ENCODE assay signal across 13 cellular contexts in the genomic region with DNA sequence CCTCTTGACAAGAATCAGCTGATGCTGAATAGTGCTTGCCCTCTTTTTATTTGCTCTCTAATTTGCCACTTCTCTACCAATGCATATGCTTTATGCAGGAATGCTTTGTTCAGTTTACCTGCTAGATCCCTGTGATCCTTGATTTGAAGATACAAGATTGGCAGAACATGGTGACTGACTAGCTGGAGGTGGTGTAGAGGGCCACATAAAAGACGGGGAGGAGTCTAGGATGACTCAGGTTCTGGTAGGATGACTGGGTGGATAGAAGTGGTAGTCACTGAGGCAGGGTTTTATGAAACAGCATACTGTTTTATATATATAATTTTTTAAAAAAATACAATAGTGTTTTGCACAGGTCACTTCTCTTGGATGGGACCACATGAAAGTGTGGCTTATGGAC. TPM values are rescaled to one million over a fixed set of nuclear protein-coding genes. Genes with fewer than 3 reads are reported as not detected.
DNase-seq lines count a peak whose midpoint lies in the region; ATAC-seq and TF ChIP-seq lines count a peak whose summit lies in the region.
"Had no signal": no experiment of that assay in that cellular context is flagged by ENCODE, and none has a peak within 500 bp of the region (broad histone marks: within the 10 kb centered on the region; RNA-seq: fewer than 3 reads in every experiment).

No MANE protein-coding gene starts in this region.

- no peaks in the 10 kb centered on the region for H3K9me3 ChIP-seq in RWPE2 (ENCODE audit: severe bottlenecking)
- H3K9me3 ChIP-seq: colonic mucosa, heart left ventricle had no signal

- TF ChIP-seq CTCF in RWPE2 (IDR thresholded peaks at IDR 0.05; ENCODE audit: poor library complexity, severe bottlenecking) (no peak), choroid plexus epithelial cell (conservative IDR thresholded peaks at IDR 0.05; ENCODE audit: low read depth, low read length) (no peak), mesothelial cell of epicardium (IDR thresholded peaks at IDR 0.05; ENCODE audit: unreplicated experiment) (no peak)

- H3K4me3 Mint-ChIP-seq in mesothelial cell of epicardium: no peak overlapping the region
- no peak overlapping the region for H3K4me3 Mint-ChIP-seq in activated T-helper 1 cell treated with anti-CD3 and anti-CD28 coated beads, Interleukin-12 subunit alpha, Interleukin-12 subunit beta, Interleukin-2, Interleukin-4 antibody, amounts not matched to agents 30 ng/mL and 10 ng/mL and 1 ng/mL, durations not matched to agents 14 hours and 24 hours and 36 hours

- DNase-seq in activated CD4-positive, CD25-positive, alpha-beta regulatory T cell (lab: John Stamatoyannopoulos, UW): no peak
- DNase-seq in RWPE2 (ENCODE audit: low spot score) (no peak), choroid plexus epithelial cell (ENCODE audit: low read depth) (peak; percentile 40), mesothelial cell of epicardium (ENCODE audit: low spot score in 2 of 2, unreplicated experiment in 2 of 2) (no peak), left lobe of liver (ENCODE audit: low spot score) (no peak)
- peak; percentile 17 to 49 for DNase-seq in stimulated activated CD4-positive, alpha-beta T cell treated with anti-CD3 and anti-CD28 coated beads, Interleukin-2, amount 100 ng/mL, for 24 hours
- DNase-seq in activated T-helper 1 cell treated with anti-CD3 and anti-CD28 coated beads, Interleukin-12 subunit alpha, Interleukin-12 subunit beta, Interleukin-2, Interleukin-4 antibody, amounts not matched to agents 30 ng/mL and 10 ng/mL and 1 ng/mL, durations not matched to agents 14 hours and 24 hours and 36 hours (ENCODE audit: low spot score): no peak
- DNase-seq: colonic mucosa, heart left ventricle, midbrain, NCI-H510A had no signal

- peak; percentile 96 to 98 for ATAC-seq in activated CD4-positive, CD25-positive, alpha-beta regulatory T cell treated with anti-CD3 and anti-CD28 coated beads, Interleukin-2, amount 50 U/mL, for 24 hours
- ATAC-seq in RWPE2 (ENCODE audit: low read depth) (peak; percentile 80), left lobe of liver (no peak)
- ATAC-seq: heart left ventricle had no signal

- H3K27ac ChIP-seq in RWPE2 (ENCODE audit: poor library complexity, severe bottlenecking): no peak overlapping the region
- H3K27ac ChIP-seq: colonic mucosa, heart left ventricle, SK-N-MC had no signal

- peaks cover 18% of the 10 kb centered on the region for H3K4me1 Mint-ChIP-seq in mesothelial cell of epicardium
- peaks cover 58% of the 10 kb centered on the region for H3K4me1 Mint-ChIP-seq in activated T-helper 1 cell treated with anti-CD3 and anti-CD28 coated beads, Interleukin-12 subunit alpha, Interleukin-12 subunit beta, Interleukin-2, Interleukin-4 antibody, amounts not matched to agents 30 ng/mL and 10 ng/mL and 1 ng/mL, durations not matched to agents 14 hours and 24 hours and 36 hours (ENCODE audit: low read depth)

- H3K27ac Mint-ChIP-seq in mesothelial cell of epicardium: no peak overlapping the region
- H3K27ac Mint-ChIP-seq in activated T-helper 1 cell treated with anti-CD3 and anti-CD28 coated beads, Interleukin-12 subunit alpha, Interleukin-12 subunit beta, Interleukin-2, Interleukin-4 antibody, amounts not matched to agents 30 ng/mL and 10 ng/mL and 1 ng/mL, durations not matched to agents 14 hours and 24 hours and 36 hours: no peak overlapping the region

- no peaks in the 10 kb centered on the region for H3K27me3 Mint-ChIP-seq in mesothelial cell of epicardium (ENCODE audit: low read depth)
- H3K27me3 Mint-ChIP-seq in activated T-helper 1 cell treated with anti-CD3 and anti-CD28 coated beads, Interleukin-12 subunit alpha, Interleukin-12 subunit beta, Interleukin-2, Interleukin-4 antibody, amounts not matched to agents 30 ng/mL and 10 ng/mL and 1 ng/mL, durations not matched to agents 14 hours and 24 hours and 36 hours (ENCODE audit: insufficient read depth): no peaks in the 10 kb centered on the region

- peaks cover 2% of the 10 kb centered on the region for H3K36me3 Mint-ChIP-seq in mesothelial cell of epicardium
- peaks cover 32% of the 10 kb centered on the region for H3K36me3 Mint-ChIP-seq in activated T-helper 1 cell treated with anti-CD3 and anti-CD28 coated beads, Interleukin-12 subunit alpha, Interleukin-12 subunit beta, Interleukin-2, Interleukin-4 antibody, amounts not matched to agents 30 ng/mL and 10 ng/mL and 1 ng/mL, durations not matched to agents 14 hours and 24 hours and 36 hours (ENCODE audit: low read depth)

- no peaks in the 10 kb centered on the region for H3K9me3 Mint-ChIP-seq in mesothelial cell of epicardium
- no peaks in the 10 kb centered on the region for H3K9me3 Mint-ChIP-seq in activated T-helper 1 cell treated with anti-CD3 and anti-CD28 coated beads, Interleukin-12 subunit alpha, Interleukin-12 subunit beta, Interleukin-2, Interleukin-4 antibody, amounts not matched to agents 30 ng/mL and 10 ng/mL and 1 ng/mL, durations not matched to agents 14 hours and 24 hours and 36 hours

- intact Hi-C loops in activated T-helper 1 cell treated with anti-CD3 and anti-CD28 coated beads, Interleukin-12 subunit alpha, Interleukin-12 subunit beta, Interleukin-2, Interleukin-4 antibody, amounts not matched to agents 30 ng/mL and 10 ng/mL and 1 ng/mL, durations not matched to agents 14 hours and 24 hours and 36 hours (cut with micrococcal nuclease): no loop called here

- H3K4me3 ChIP-seq in RWPE2 (ENCODE audit: severe bottlenecking): no peak overlapping the region
- no peak overlapping the region for H3K4me3 ChIP-seq in choroid plexus epithelial cell (ENCODE audit: low read depth, low read length)
- H3K4me3 ChIP-seq: colonic mucosa, heart left ventricle, SK-N-MC had no signal

- peaks cover 14% of the 10 kb centered on the region for H3K36me3 ChIP-seq in RWPE2 (ENCODE audit: low read depth)
- H3K36me3 ChIP-seq: colonic mucosa, heart left ventricle had no signal

- peaks cover 37% of the 10 kb centered on the region for H3K4me1 ChIP-seq in RWPE2 (ENCODE audit: insufficient read depth, poor library complexity, severe bottlenecking)
- H3K4me1 ChIP-seq: colonic mucosa had no signal

- no peaks in the 10 kb centered on the region for H3K27me3 ChIP-seq in RWPE2 (ENCODE audit: insufficient read depth, poor library complexity, severe bottlenecking)
- H3K27me3 ChIP-seq: colonic mucosa, heart left ventricle had no signal

RNA-seq across cellular contexts. Expression of gene ADGRF3, which starts 6.3 kb away (rescaled TPM):
- total RNA-seq in mesothelial cell of epicardium: 0.20 to 0.83 TPM (median 0.22 TPM) in 3 replicates
- 0.23 TPM for total RNA-seq in left lobe of liver
- 2.3 and 2.9 TPM in 2 replicates for total RNA-seq in activated T-helper 1 cell treated with anti-CD3 and anti-CD28 coated beads, Interleukin-12 subunit alpha, Interleukin-12 subunit beta, Interleukin-2, Interleukin-4 antibody, amounts not matched to agents 30 ng/mL and 10 ng/mL and 1 ng/mL, durations not matched to agents 14 hours and 24 hours and 36 hours

RNA-seq across cellular contexts. Expression of gene SELENOI, which starts 6.9 kb away (rescaled TPM):
- 28.1 to 32.0 TPM (median 29.1 TPM) in 3 replicates for total RNA-seq in mesothelial cell of epicardium
- total RNA-seq in left lobe of liver: 26.4 TPM
- 66.6 and 68.2 TPM in 2 replicates for total RNA-seq in activated T-helper 1 cell treated with anti-CD3 and anti-CD28 coated beads, Interleukin-12 subunit alpha, Interleukin-12 subunit beta, Interleukin-2, Interleukin-4 antibody, amounts not matched to agents 30 ng/mL and 10 ng/mL and 1 ng/mL, durations not matched to agents 14 hours and 24 hours and 36 hours

RNA-seq across cellular contexts. Expression of gene DRC1, which starts 48.8 kb away (rescaled TPM):
- total RNA-seq in mesothelial cell of epicardium (0.18 to 0.59 TPM (median 0.22 TPM) in 3 replicates), left lobe of liver (not detected)
- total RNA-seq in activated T-helper 1 cell treated with anti-CD3 and anti-CD28 coated beads, Interleukin-12 subunit alpha, Interleukin-12 subunit beta, Interleukin-2, Interleukin-4 antibody, amounts not matched to agents 30 ng/mL and 10 ng/mL and 1 ng/mL, durations not matched to agents 14 hours and 24 hours and 36 hours: not detected in 2 replicates
- total RNA-seq: colonic mucosa had no signal

Comparison
In these comparisons a context has a peak if more than half of its experiments do, and no peak if none do; other contexts are left out.
1. DNase-seq: peak in choroid plexus epithelial cell (single experiment) and stimulated activated CD4-positive, alpha-beta T cell treated with anti-CD3 and anti-CD28 coated beads, Interleukin-2, amount 100 ng/mL, for 24 hours (2 of 2); none in activated CD4-positive, CD25-positive, alpha-beta regulatory T cell (0 of 4), RWPE2 (single experiment), mesothelial cell of epicardium (0 of 2), left lobe of liver (single experiment) and activated T-helper 1 cell treated with anti-CD3 and anti-CD28 coated beads, Interleukin-12 subunit alpha, Interleukin-12 subunit beta, Interleukin-2, Interleukin-4 antibody, amounts not matched to agents 30 ng/mL and 10 ng/mL and 1 ng/mL, durations not matched to agents 14 hours and 24 hours and 36 hours (single experiment).